In the genomic region with DNA sequence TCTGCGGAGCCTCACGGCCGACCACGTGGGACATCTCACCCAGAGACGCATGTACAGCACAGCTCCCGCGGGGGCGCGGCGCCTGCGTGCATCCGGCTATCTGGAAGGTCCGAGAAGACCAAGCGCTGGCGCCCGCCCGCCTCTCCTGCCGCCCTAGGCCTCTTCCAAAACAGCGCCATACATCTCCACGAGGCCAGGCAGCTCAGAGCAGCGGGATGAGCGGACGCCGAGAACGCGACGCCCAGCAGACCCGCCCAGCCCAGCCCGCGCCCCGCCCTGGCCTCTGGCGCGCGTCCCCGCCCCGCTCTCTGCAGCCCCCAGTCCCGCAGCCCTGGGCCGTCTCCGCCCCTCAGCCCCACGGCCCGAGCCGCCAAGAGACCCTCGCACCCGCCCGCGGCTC, we compare ENCODE assay signal across 22 cellular contexts.
"Had no signal": no experiment of that assay in that cellular context is flagged by ENCODE, and none has a peak within 500 bp of the region (broad histone marks: within the 10 kb centered on the region; RNA-seq: fewer than 3 reads in every experiment).

No MANE protein-coding gene starts in this region.

- H3K4me3 ChIP-seq: esophagus squamous epithelium, gastroesophageal sphincter, lung, psoas muscle, spleen, suprapubic skin, tibial artery, upper lobe of left lung, uterus had no signal

- H3K27ac Mint-ChIP-seq: effector memory CD8-positive, alpha-beta T cell; immature natural killer cell; naive B cell; nephron had no signal

- H3K36me3 ChIP-seq: esophagus squamous epithelium, gastroesophageal sphincter, spleen, suprapubic skin, tibial artery, upper lobe of left lung, uterus had no signal

- H3K36me3 Mint-ChIP-seq: immature natural killer cell, naive B cell had no signal

- H3K4me1 Mint-ChIP-seq: immature natural killer cell, naive B cell, nephron had no signal

- H3K9me3 Mint-ChIP-seq: effector memory CD8-positive, alpha-beta T cell; immature natural killer cell had no signal

- ATAC-seq: effector memory CD8-positive, alpha-beta T cell; gastroesophageal sphincter; left ventricle myocardium superior; psoas muscle; sciatic nerve had no signal

- H3K27me3 ChIP-seq: upper lobe of left lung, uterus had no signal

- DNase-seq: effector memory CD8-positive, alpha-beta T cell; esophagus squamous epithelium; foreskin fibroblast; immature natural killer cell; left ventricle myocardium superior; mesenchymal stem cell; naive B cell; psoas muscle; spleen; stimulated activated CD4-positive, alpha-beta T cell treated with anti-CD3 and anti-CD28 coated beads, Interleukin-15, amount 100 ng/mL, for 24 hours; stimulated activated CD4-positive, alpha-beta T cell treated with anti-CD3 and anti-CD28 coated beads, Interleukin-1b, Interleukin-23, amount 100 ng/mL, for 48 hours; stimulated activated CD4-positive, alpha-beta T cell treated with anti-CD3 and anti-CD28 coated beads, Interleukin-4, amount 100 ng/mL, for 24 hours; stimulated activated naive CD4-positive, alpha-beta T cell; tibial artery; uterus had no signal

- H3K27ac ChIP-seq: esophagus squamous epithelium, gastroesophageal sphincter, parathyroid adenoma, psoas muscle, spleen, suprapubic skin, tibial artery, upper lobe of left lung, uterus had no signal

- H3K4me3 Mint-ChIP-seq: effector memory CD8-positive, alpha-beta T cell; immature natural killer cell; naive B cell; nephron had no signal
